ENCODE assay signal across 19 cellular contexts in the genomic region with DNA sequence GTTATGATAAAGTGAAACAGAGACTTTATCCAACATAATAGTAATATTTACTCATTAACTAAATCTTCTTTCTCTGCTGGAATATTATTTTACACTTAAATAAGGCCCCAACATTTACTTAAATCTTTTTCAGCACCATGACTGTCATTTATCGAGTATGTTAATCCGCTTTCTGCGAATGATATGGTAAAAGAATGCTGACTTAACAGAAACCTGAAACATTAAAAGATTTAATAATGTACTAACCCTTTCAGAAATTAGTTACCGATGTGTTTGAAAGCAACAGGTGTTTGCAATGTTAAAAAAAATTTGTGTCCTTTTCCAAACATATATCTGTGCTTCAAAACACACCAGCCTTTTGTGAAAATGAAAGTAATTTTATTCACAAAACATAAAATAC.
"Had no signal": no experiment of that assay in that cellular context is flagged by ENCODE, and none has a peak within 500 bp of the region (broad histone marks: within the 10 kb centered on the region; RNA-seq: fewer than 3 reads in every experiment).

No MANE protein-coding gene starts in this region.

- ATAC-seq: Panc1, PC-3, T-cell had no signal

- H3K4me2 ChIP-seq: SK-N-SH had no signal

- H3K4me3 Mint-ChIP-seq: T-cell; T-helper 1 cell treated with Interleukin-12 subunit alpha and Interleukin-12 subunit beta and Interleukin-4 antibody, amounts not matched to agents 30 μg/mL and 1 μg/mL, for 36 hours had no signal

- H3K27ac ChIP-seq: RWPE1 had no signal

- H3K36me3 Mint-ChIP-seq: T-cell had no signal

- H3K9me2 ChIP-seq: SK-N-SH had no signal

- DNase-seq: Karpas-422, MV-4-11, NCI-H1048, NCI-H1105, NCI-H1417 treated with DMSO at 0.1 percent for 48 hours, NCI-H1694 treated with DMSO at 0.1 percent for 48 hours, NCI-H1930, NCI-H2081, NCI-H2107, NCI-H526 treated with DMSO at 0.1 percent for 48 hours, NCI-H748 treated with DMSO at 0.1 percent for 48 hours, PC-3, SHP77, SK-N-SH, SW 1271, T-cell had no signal

- H3K9ac ChIP-seq: SK-N-SH had no signal

- H3K27ac Mint-ChIP-seq: T-cell; T-helper 1 cell treated with Interleukin-12 subunit alpha and Interleukin-12 subunit beta and Interleukin-4 antibody, amounts not matched to agents 30 μg/mL and 1 μg/mL, for 36 hours had no signal

- H3K9me3 Mint-ChIP-seq: T-cell; T-helper 1 cell treated with Interleukin-12 subunit alpha and Interleukin-12 subunit beta and Interleukin-4 antibody, amounts not matched to agents 30 μg/mL and 1 μg/mL, for 36 hours had no signal

- H3K9me3 ChIP-seq: SK-N-SH had no signal
